ENCODE assay signal across 14 cellular contexts in genomic region chr4:1851575-1852415, GRCh38. TPM values are rescaled to one million over a fixed set of nuclear protein-coding genes. Genes with fewer than 3 reads are reported as not detected.
A peak's percentile ranks its signal among the peaks of the same experiment; 100 is the strongest.
DNase-seq lines count a peak whose midpoint lies in the region; ATAC-seq and TF ChIP-seq lines count a peak whose summit lies in the region.
"Had no signal": no experiment of that assay in that cellular context is flagged by ENCODE, and none has a peak within 500 bp of the region (broad histone marks: within the 10 kb centered on the region; RNA-seq: fewer than 3 reads in every experiment).

No MANE protein-coding gene starts in this region.

- CTCF ChIA-PET in activated naive CD4-positive, alpha-beta T cell treated with anti-CD3 and anti-CD28 coated beads, Interleukin-2, amount 10 ng/mL, durations not matched to agents 7 days and 5 days (lab: Charles Lee), result interaction anchor here (0.6 to 1.0 kb wide), 3 partner anchors 9 to 47 kb away, joined by 3 read pairs; no protein-coding TSS in a partner anchor

- H3K79me2 ChIP-seq in GM23338 (replicated peaks; ENCODE audit: insufficient read depth), result peaks cover 40% of the 10 kb centered on the region

- TF ChIP-seq EP300 in stomach (IDR thresholded peaks at IDR 0.05), result no peak

- peak overlapping the region; percentile 50 for H3K27ac Mint-ChIP-seq in activated naive CD4-positive, alpha-beta T cell treated with anti-CD3 and anti-CD28 coated beads, Interleukin-2, amount 10 ng/mL, durations not matched to agents 7 days and 5 days
- peak overlapping the region in 1 of 2 donors; percentile 1 for H3K27ac Mint-ChIP-seq in activated naive CD4-positive, alpha-beta T cell treated with anti-CD3 and anti-CD28 coated beads, Interleukin-2, amount 50 U/mL, for 72 hours
- no peak overlapping the region for H3K27ac Mint-ChIP-seq in GM23338

- no peaks in the 10 kb centered on the region for H3K9me2 ChIP-seq in GM23338 (ENCODE audit: insufficient read depth)

- H2AFZ ChIP-seq in GM23338, result no peak overlapping the region

- 58 to 69% (median 63%) methylated on average over 15 to 16 of the region's 16 CpGs for WGBS in stomach, 5 donors

- H3K36me3 Mint-ChIP-seq in activated naive CD4-positive, alpha-beta T cell treated with anti-CD3 and anti-CD28 coated beads, Interleukin-2, amount 10 ng/mL, durations not matched to agents 7 days and 5 days, result peaks cover 10% of the 10 kb centered on the region
- H3K36me3 Mint-ChIP-seq in activated naive CD4-positive, alpha-beta T cell treated with anti-CD3 and anti-CD28 coated beads, Interleukin-2, amount 50 U/mL, for 72 hours, result peaks cover 0 to 7% of the 10 kb centered on the region in 2 donors
- peaks cover 11% of the 10 kb centered on the region; the same call in 2 of the 3 replicates for H3K36me3 Mint-ChIP-seq in GM23338 (ENCODE audit: low read depth)

- peaks cover 32% of the 10 kb centered on the region for H4K20me1 ChIP-seq in GM23338 (replicated peaks; ENCODE audit: insufficient read depth)

- intact Hi-C loops in stomach (cut with DNase I; ENCODE audit: low total_unique reads), result no loop called here

- H3K4me3 ChIP-seq in right atrium auricular region (no peak overlapping the region), stomach (no peak overlapping the region), GM23338 (no peak overlapping the region)
- H3K4me3 ChIP-seq: upper lobe of left lung had no signal

- DNase-seq in activated naive CD4-positive, alpha-beta T cell treated with anti-CD3 and anti-CD28 coated beads, Interleukin-2, amount 10 ng/mL, durations not matched to agents 7 days and 5 days, result no peak
- DNase-seq in activated naive CD4-positive, alpha-beta T cell treated with anti-CD3 and anti-CD28 coated beads, Interleukin-2, amount 50 U/mL, for 72 hours (ENCODE audit: low spot score in 2 of 2), result no peak
- peak; percentile 17 for DNase-seq in RPMI7951 (ENCODE audit: low read depth)
- no peak for DNase-seq in right atrium auricular region (ENCODE audit: low spot score)
- peak; percentile 57 for DNase-seq in stomach
- DNase-seq in GM23338 (ENCODE audit: low spot score), result no peak
- DNase-seq: ACHN; activated effector memory CD4-positive, alpha-beta T cell treated with Interleukin-2 at 50 U/mL for 16 hours; kidney glomerular epithelial cell; NCI-H446; T-helper 2 cell had no signal

- H3K4me1 ChIP-seq in right atrium auricular region (peaks cover 0 to 40% of the 10 kb centered on the region in 2 donors), stomach (peaks cover 33 to 57% (median 52%) of the 10 kb centered on the region in 4 donors), GM23338 (ENCODE audit: insufficient read depth) (0 out of 2 replicates have a peak, but pooled peaks cover under 1% of the 10 kb centered on the region)

- H3K9me3 ChIP-seq in right atrium auricular region (no peaks in the 10 kb centered on the region), stomach (no peaks in the 10 kb centered on the region)
- H3K9me3 ChIP-seq: upper lobe of left lung had no signal

- no peaks in the 10 kb centered on the region for H3F3A ChIP-seq in GM23338 (replicated peaks; ENCODE audit: low read depth)

- no peak for TF ChIP-seq POLR2A in stomach (IDR thresholded peaks at IDR 0.05)

- H3K27me3 Mint-ChIP-seq in activated naive CD4-positive, alpha-beta T cell treated with anti-CD3 and anti-CD28 coated beads, Interleukin-2, amount 10 ng/mL, durations not matched to agents 7 days and 5 days, result no peaks in the 10 kb centered on the region
- peaks cover 16% of the 10 kb centered on the region for H3K27me3 Mint-ChIP-seq in GM23338 (ENCODE audit: insufficient read depth, low read depth, poor library complexity)

- ATAC-seq in activated naive CD4-positive, alpha-beta T cell treated with anti-CD3 and anti-CD28 coated beads, Interleukin-2, amount 50 U/mL, for 72 hours, result no peak
- no peak for ATAC-seq in GM21529 (IDR thresholded peaks at IDR 0.05; ENCODE audit: unreplicated experiment)
- ATAC-seq in HG03135 (IDR thresholded peaks at IDR 0.05; ENCODE audit: unreplicated experiment), result no peak
- no peak for ATAC-seq in GM23338

- H3K27ac ChIP-seq in right atrium auricular region (peak overlapping the region; percentile 40 to 44), stomach (peak overlapping the region in 3 of 5 donors; percentile 26 to 51 (median 27)), GM23338 (ENCODE audit: low read depth) (no peak overlapping the region)

- H3K27me3 ChIP-seq in right atrium auricular region, result no peaks in the 10 kb centered on the region
- no peaks in the 10 kb centered on the region for H3K27me3 ChIP-seq in stomach
- H3K27me3 ChIP-seq in GM23338 (ENCODE audit: insufficient read depth), result peaks cover 13% of the 10 kb centered on the region
- H3K27me3 ChIP-seq: upper lobe of left lung had no signal

- TF ChIP-seq CTCF in right atrium auricular region (IDR thresholded peaks at IDR 0.05) (no peak), stomach (IDR thresholded peaks at IDR 0.05) (no peak), GM23338 (conservative IDR thresholded peaks at IDR 0.05; ENCODE audit: low read depth in 2 of 2) (no peak)

- peaks cover 43% of the 10 kb centered on the region for H3K4me1 Mint-ChIP-seq in activated naive CD4-positive, alpha-beta T cell treated with anti-CD3 and anti-CD28 coated beads, Interleukin-2, amount 10 ng/mL, durations not matched to agents 7 days and 5 days
- H3K4me1 Mint-ChIP-seq in GM23338, result peaks cover 22% of the 10 kb centered on the region

- H3K9me3 Mint-ChIP-seq in activated naive CD4-positive, alpha-beta T cell treated with anti-CD3 and anti-CD28 coated beads, Interleukin-2, amount 10 ng/mL, durations not matched to agents 7 days and 5 days, result no peaks in the 10 kb centered on the region
- H3K9me3 Mint-ChIP-seq in activated naive CD4-positive, alpha-beta T cell treated with anti-CD3 and anti-CD28 coated beads, Interleukin-2, amount 50 U/mL, for 72 hours, result no peaks in the 10 kb centered on the region
- H3K9me3 Mint-ChIP-seq in GM23338, result no peaks in the 10 kb centered on the region; the same call in 2 of the 3 replicates

- no peak overlapping the region for H3K4me2 ChIP-seq in GM23338

- H3K36me3 ChIP-seq in right atrium auricular region, result no peaks in the 10 kb centered on the region
- peaks cover 2 to 24% (median 18%) of the 10 kb centered on the region in 4 donors for H3K36me3 ChIP-seq in stomach
- no peaks in the 10 kb centered on the region for H3K36me3 ChIP-seq in GM23338 (ENCODE audit: insufficient read depth)

- no peak overlapping the region for H3K4me3 Mint-ChIP-seq in activated naive CD4-positive, alpha-beta T cell treated with anti-CD3 and anti-CD28 coated beads, Interleukin-2, amount 10 ng/mL, durations not matched to agents 7 days and 5 days
- no peak overlapping the region for H3K4me3 Mint-ChIP-seq in GM23338

TF ChIP-seq in GM23338, 12 proteins besides CTCF, POLR2A, EP300 and RAD21:
- TF ChIP-seq EZH2 (IDR thresholded peaks at IDR 0.05; ENCODE audit: low read depth, unreplicated experiment) (no peak), ETS1 (IDR thresholded peaks at IDR 0.05) (no peak), EZH2phosphoT487 (IDR thresholded peaks at IDR 0.05; ENCODE audit: unreplicated experiment) (no peak), POLR2AphosphoS5 (IDR thresholded peaks at IDR 0.05; ENCODE audit: low read depth) (no peak)
TF ChIP-seq in GM23338: peak in this region for 0.

RNA-seq across cellular contexts. Expression of gene LETM1, which starts 4.2 kb away (rescaled TPM):
- total RNA-seq in activated naive CD4-positive, alpha-beta T cell treated with anti-CD3 and anti-CD28 coated beads, Interleukin-2, amount 50 U/mL, for 72 hours, result 10 to 100 TPM; 28.3 to 45.2 TPM
- total RNA-seq in RPMI7951 (2014; rRNA removed; shearing (Covaris generic)), result 14.9 and 23.2 TPM in 2 replicates
- 10 to 100 TPM; 32.1 to 34.5 TPM for total RNA-seq in right atrium auricular region
- total RNA-seq in stomach, result 100 to 1,000 TPM in 1 of 5 donors, 10 to 100 TPM in 4; 46.4 to 255 (median 58.9) TPM
- polyA plus RNA-seq in stomach, result 10 to 100 TPM in 2 of 3 donors, 1 to 10 TPM in 1; 5.3 to 12.2 (median 10.3) TPM
- 64.9 and 68.9 TPM in 2 replicates for total RNA-seq in GM23338 (2014; rRNA removed; shearing (Covaris generic))
- polyA plus RNA-seq in GM23338 (2016; fragmentation: Nextera tagmentation; extraction: Ambion mirVana), result 23.3 and 24.5 TPM in 2 replicates

RNA-seq across cellular contexts. Expression of gene NSD2, which starts 19.4 kb away (rescaled TPM):
- total RNA-seq in activated naive CD4-positive, alpha-beta T cell treated with anti-CD3 and anti-CD28 coated beads, Interleukin-2, amount 50 U/mL, for 72 hours, result 100 to 1,000 TPM; 233 to 254 TPM
- total RNA-seq in RPMI7951 (2014; rRNA removed; shearing (Covaris generic)), result 44.8 and 45.1 TPM in 2 replicates
- 10 to 100 TPM; 23.8 to 36.3 TPM for total RNA-seq in right atrium auricular region
- total RNA-seq in stomach, result 100 to 1,000 TPM in 2 of 5 donors, 10 to 100 TPM in 3; 55.6 to 176 (median 66.1) TPM
- 10 to 100 TPM in 1 of 3 donors, 1 to 10 TPM in 2; 4.9 to 10.5 (median 9.4) TPM for polyA plus RNA-seq in stomach
- 69.6 and 84.4 TPM in 2 replicates for total RNA-seq in GM23338 (2014; rRNA removed; shearing (Covaris generic))
- polyA plus RNA-seq in GM23338 (2016; fragmentation: Nextera tagmentation; extraction: Ambion mirVana), result 33.5 and 35.7 TPM in 2 replicates

RNA-seq across cellular contexts. Expression of gene FGFR3, which starts 58.7 kb away (rescaled TPM):
- total RNA-seq in activated naive CD4-positive, alpha-beta T cell treated with anti-CD3 and anti-CD28 coated beads, Interleukin-2, amount 50 U/mL, for 72 hours, result under 1 TPM in 1 of 2 donors, not detected in 1; 0.12 TPM
- total RNA-seq in RPMI7951 (2014; rRNA removed; shearing (Covaris generic)), result 0.20 TPM in 1 of 2 replicates, not detected in the other
- 10 to 100 TPM in 1 of 2 donors, 1 to 10 TPM in 1; 2.6 to 15.4 TPM for total RNA-seq in right atrium auricular region
- 100 to 1,000 TPM in 1 of 5 donors, 10 to 100 TPM in 4; 20.0 to 530 (median 30.3) TPM for total RNA-seq in stomach
- polyA plus RNA-seq in stomach, result 10 to 100 TPM in 1 of 3 donors, 1 to 10 TPM in 2; 1.2 to 84.1 (median 2.7) TPM
- 14.8 and 17.4 TPM in 2 replicates for total RNA-seq in GM23338 (2014; rRNA removed; shearing (Covaris generic))
- polyA plus RNA-seq in GM23338 (2016; fragmentation: Nextera tagmentation; extraction: Ambion mirVana), result 3.6 and 4.2 TPM in 2 replicates

Comparison
In these comparisons a context has a peak if more than half of its experiments do, and no peak if none do; other contexts are left out.
1. DNase-seq: peak in RPMI7951 (single experiment) and stomach (single experiment); none in activated naive CD4-positive, alpha-beta T cell treated with anti-CD3 and anti-CD28 coated beads, Interleukin-2, amount 10 ng/mL, durations not matched to agents 7 days and 5 days (single experiment), activated naive CD4-positive, alpha-beta T cell treated with anti-CD3 and anti-CD28 coated beads, Interleukin-2, amount 50 U/mL, for 72 hours (0 of 2), right atrium auricular region (single experiment) and GM23338 (single experiment).